In genomic region chr2:71468279-71469015, GRCh38 we compare ENCODE assay signal across 1 cellular context.
TF ChIP-seq lines count a peak whose summit lies in the region.

No MANE protein-coding gene starts in this region.

TF ChIP-seq in K562, 482 proteins besides CTCF, POLR2A, EP300 and RAD21:
- TF ChIP-seq MGA (IDR thresholded peaks at IDR 0.05), result peak; percentile 29; the same call in 1 of the 2 replicates
- TF ChIP-seq ZNF395 (CRISPR knock-in tag; IDR thresholded peaks at IDR 0.05), result 0 out of 2 replicates have a peak, but pooled peaks have one; percentile 4
- no peak for TF ChIP-seq SAFB2 (IDR thresholded peaks at IDR 0.05; ENCODE audit: borderline replicate concordance, low read depth, low read length, severe bottlenecking)
- no peak for TF ChIP-seq ZBTB11 (CRISPR knock-in tag; IDR thresholded peaks at IDR 0.05)
- no peak for TF ChIP-seq PPARD (CRISPR knock-in tag; IDR thresholded peaks at IDR 0.05)
- peak; percentile 77 for TF ChIP-seq L3MBTL2 (IDR thresholded peaks at IDR 0.05)
- no peak for TF ChIP-seq FOS (IDR thresholded peaks at IDR 0.05; ENCODE audit: extremely low read depth, insufficient read length)
- TF ChIP-seq NR1H2 (CRISPR knock-in tag; IDR thresholded peaks at IDR 0.05), result no peak
